Comparison of ENCODE assay signal across 16 cellular contexts in the genomic region with DNA sequence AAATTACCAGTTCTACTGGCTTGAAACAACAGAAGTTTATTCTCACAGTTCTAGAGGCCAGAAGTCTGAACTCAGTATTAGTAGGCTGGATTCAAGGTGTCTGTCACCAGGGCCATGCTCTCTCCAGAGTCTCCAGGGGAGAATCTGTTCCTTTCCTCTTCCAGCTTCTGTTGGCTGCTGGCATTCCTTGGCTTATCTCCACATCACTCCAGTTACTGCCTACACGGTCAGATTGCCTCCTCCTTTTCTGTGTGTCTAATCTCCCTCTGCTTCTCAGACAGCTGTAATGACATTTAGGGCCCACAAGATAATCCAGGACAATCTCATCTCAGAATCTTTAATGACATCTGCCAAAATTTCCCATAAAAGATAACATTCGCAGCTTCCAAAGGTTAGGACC.
"Had no signal": no experiment of that assay in that cellular context is flagged by ENCODE, and none has a peak within 500 bp of the region (broad histone marks: within the 10 kb centered on the region; RNA-seq: fewer than 3 reads in every experiment).

No MANE protein-coding gene starts in this region.

- H3K27ac ChIP-seq: coronary artery, left lung, thoracic aorta, vagina had no signal

- H3K27me3 ChIP-seq: left lung, vagina had no signal

- ATAC-seq: activated CD4-positive, alpha-beta T cell treated with anti-CD3 and anti-CD28 coated beads for 36 hours; activated naive CD8-positive, alpha-beta T cell treated with anti-CD3 and anti-CD28 coated beads, Interleukin-2, amount 50 U/mL, for 24 hours; activated T-cell treated with anti-CD3 and anti-CD28 coated beads, Interleukin-2, amount 50 U/mL, for 72 hours; left lung; natural killer cell had no signal

- H3K4me1 ChIP-seq: left lung, vagina had no signal

- H3K36me3 ChIP-seq: left lung, thoracic aorta, vagina had no signal

- H3K4me3 ChIP-seq: coronary artery, left lung, lung, thoracic aorta, vagina had no signal

- DNase-seq: activated B cell treated with CpG ODN at 0.5 μM for 24 hours; activated CD4-positive, alpha-beta T cell treated with anti-CD3 and anti-CD28 coated beads for 36 hours; activated CD4-positive, alpha-beta T cell treated with anti-CD3 and anti-CD28 coated beads, Interleukin-2, amount 50 U/mL, for 48 hours; activated effector memory CD4-positive, alpha-beta T cell treated with anti-CD3 and anti-CD28 coated beads, Interleukin-2, amount 50 U/mL, for 16 hours; activated naive CD4-positive, alpha-beta T cell treated with anti-CD3 and anti-CD28 coated beads, Interleukin-2, amount 50 U/mL, for 16 hours; activated naive CD8-positive, alpha-beta T cell treated with anti-CD3 and anti-CD28 coated beads, Interleukin-2, amount 50 U/mL, for 24 hours; activated T-cell treated with anti-CD3 and anti-CD28 coated beads, Interleukin-2, amount 50 U/mL, for 72 hours; cerebellar nuclear complex; left lung; natural killer cell; stimulated activated CD4-positive, alpha-beta T cell treated with anti-CD3 and anti-CD28 coated beads, Interleukin-4, amount 100 ng/mL, for 1 hour; stimulated activated naive CD4-positive, alpha-beta T cell treated with Interleukin-2 at 50 U/mL for 16 hours had no signal
